In genomic region chr5:143772621-143773020, GRCh38 we compare ENCODE assay signal across 16 cellular contexts. TPM values are rescaled to one million over a fixed set of nuclear protein-coding genes. Genes with fewer than 3 reads are reported as not detected.
DNase-seq lines count a peak whose midpoint lies in the region; ATAC-seq and TF ChIP-seq lines count a peak whose summit lies in the region.
"Had no signal": no experiment of that assay in that cellular context is flagged by ENCODE, and none has a peak within 500 bp of the region (broad histone marks: within the 10 kb centered on the region; RNA-seq: fewer than 3 reads in every experiment).

No MANE protein-coding gene starts in this region.

- BruUV-seq in IMR-90 (replicated peaks; lab: Mats Ljungman, UMichigan) = no TSS peak

- H3K27ac Mint-ChIP-seq in glutamatergic neuron (ENCODE audit: unreplicated experiment) = no peak overlapping the region
- H3K27ac Mint-ChIP-seq: H9, IgD-negative memory B cell had no signal

- H3K36me3 Mint-ChIP-seq in glutamatergic neuron (ENCODE audit: unreplicated experiment) = no peaks in the 10 kb centered on the region
- H3K36me3 Mint-ChIP-seq: IgD-negative memory B cell had no signal

- H2BK120ac ChIP-seq in IMR-90 (ENCODE audit: low read depth, low read length) = peak overlapping the region; percentile 16; the same call in 1 of the 2 replicates

- H2BK15ac ChIP-seq in IMR-90 (ENCODE audit: low read depth, low read length) = no peak overlapping the region

- no peak overlapping the region for H3K14ac ChIP-seq in IMR-90 (replicated peaks; ENCODE audit: low read depth, low read length)

- no peak for TF ChIP-seq RAD21 in IMR-90 (IDR thresholded peaks at IDR 0.05; ENCODE audit: low read length)

- H4K20me1 ChIP-seq in IMR-90 (ENCODE audit: insufficient read depth, low read length) = no peaks in the 10 kb centered on the region
- H4K20me1 ChIP-seq: BLaER1 had no signal

- H4K91ac ChIP-seq in IMR-90 (ENCODE audit: insufficient read depth, low read depth, low read length) = no peak overlapping the region

- no peak overlapping the region for H3K56ac ChIP-seq in IMR-90 (ENCODE audit: extremely low read depth, insufficient read depth, low read length)

- no peak overlapping the region for H3K18ac ChIP-seq in IMR-90 (ENCODE audit: low read depth, low read length)

- H3K23ac ChIP-seq in IMR-90 (ENCODE audit: low read depth, low read length) = no peak overlapping the region

- H3K27me3 ChIP-seq in IMR-90 (ENCODE audit: control insufficient read depth, insufficient read depth, low read length) (no peaks in the 10 kb centered on the region), tibial artery (no peaks in the 10 kb centered on the region)
- H3K27me3 ChIP-seq: BLaER1 had no signal

- no peaks in the 10 kb centered on the region for H3K9me3 Mint-ChIP-seq in glutamatergic neuron (ENCODE audit: unreplicated experiment)
- H3K9me3 Mint-ChIP-seq: CD8-positive, alpha-beta memory T cell; H9 had no signal

- H3K4me3 Mint-ChIP-seq in glutamatergic neuron (ENCODE audit: unreplicated experiment) = no peak overlapping the region
- H3K4me3 Mint-ChIP-seq: CD8-positive, alpha-beta memory T cell; H9; IgD-negative memory B cell had no signal

- no peak overlapping the region for H4K5ac ChIP-seq in IMR-90 (ENCODE audit: low read depth, low read length)

- H3K4me2 ChIP-seq in IMR-90 (ENCODE audit: low read depth, low read length) = no peak overlapping the region
- H3K4me2 ChIP-seq: BLaER1 had no signal

- H3K4ac ChIP-seq in IMR-90 (ENCODE audit: low read depth, low read length) = no peak overlapping the region

- dilution Hi-C loops in IMR-90 (cut with HindIII; ENCODE audit: low sequenced_read_pairs, unreplicated experiment) = no loop called here

- in situ Hi-C loops in IMR-90 (cut with MboI; ENCODE audit: low sequenced_read_pairs) = no loop called here

- peaks cover 2% of the 10 kb centered on the region for H3K27me3 Mint-ChIP-seq in glutamatergic neuron (ENCODE audit: unreplicated experiment)
- H3K27me3 Mint-ChIP-seq: IgD-negative memory B cell had no signal

- H3K27ac ChIP-seq in IMR-90 (ENCODE audit: insufficient read depth, low read length) = no peak overlapping the region
- no peak overlapping the region for H3K27ac ChIP-seq in tibial artery
- H3K27ac ChIP-seq: BLaER1 had no signal

- H3K4me3 ChIP-seq in IMR-90 (ENCODE audit: insufficient read depth, low read depth, low read length) (no peak overlapping the region), fibroblast of the aortic adventitia (ENCODE audit: low read depth, low read length) (no peak overlapping the region), tibial artery (no peak overlapping the region)
- H3K4me3 ChIP-seq: BLaER1 had no signal

- no peak for TF ChIP-seq POLR2A in IMR-90 (IDR thresholded peaks at IDR 0.05; ENCODE audit: low read depth, low read length)

- DNase-seq in EH (ENCODE audit: low read depth) (peak; percentile 41), IMR-90 (no peak), fibroblast of the aortic adventitia (ENCODE audit: low read depth) (peak; percentile 57), tibial artery (no peak), COLO668 (lab: John Stamatoyannopoulos, UW; ENCODE audit: unreplicated experiment) (no peak), glutamatergic neuron (no peak)
- DNase-seq: AML-193; CD8-positive, alpha-beta memory T cell; DMS53; GOT3; H9; KG1 had no signal

- no peak overlapping the region for H3K9ac ChIP-seq in IMR-90 (ENCODE audit: low read depth, low read length)
- H3K9ac ChIP-seq: BLaER1 had no signal

- H3K9me1 ChIP-seq in IMR-90 (ENCODE audit: insufficient read depth, low read length) = peaks cover 3% of the 10 kb centered on the region; the same call in 1 of the 2 replicates

- H3K36me3 ChIP-seq in IMR-90 (ENCODE audit: control insufficient read depth, insufficient read depth, low read length) (no peaks in the 10 kb centered on the region), tibial artery (no peaks in the 10 kb centered on the region)
- H3K36me3 ChIP-seq: BLaER1 had no signal

- H2AFZ ChIP-seq in IMR-90 (replicated peaks; ENCODE audit: low read length, poor library complexity) = no peak overlapping the region

- no peaks in the 10 kb centered on the region for H3K79me1 ChIP-seq in IMR-90 (ENCODE audit: low read depth in 1 of 2, low read length in 2 of 2)

- CTCF ChIA-PET in IMR-90 (lab: Yijun Ruan, JAX) = interaction anchor here (0.6 kb wide), 2 partner anchors 36 to 218 kb away, joined by 3 read pairs; no protein-coding TSS in a partner anchor

- peaks cover 23% of the 10 kb centered on the region for H3K4me1 Mint-ChIP-seq in glutamatergic neuron (ENCODE audit: low read depth, unreplicated experiment)
- H3K4me1 Mint-ChIP-seq: CD8-positive, alpha-beta memory T cell; IgD-negative memory B cell had no signal

- H2AK5ac ChIP-seq in IMR-90 (ENCODE audit: low read depth, low read length) = 0 out of 2 replicates have a peak overlapping the region, but pooled peaks have one; percentile 27

- intact Hi-C loops in IMR-90 (cut with micrococcal nuclease) (no loop called here), tibial artery (cut with DNase I; ENCODE audit: low total_unique reads) (no loop called here)

- peak overlapping the region; percentile 36; the same call in 1 of the 2 replicates for H2BK20ac ChIP-seq in IMR-90 (ENCODE audit: low read depth, low read length)

- H3K4me1 ChIP-seq in IMR-90 (ENCODE audit: control insufficient read depth, insufficient read depth, low read length) = peaks cover 9% of the 10 kb centered on the region
- H3K4me1 ChIP-seq in tibial artery = peaks cover 0 to 7% (median 2%) of the 10 kb centered on the region in 4 donors

- H2BK5ac ChIP-seq in IMR-90 (ENCODE audit: low read depth, low read length, poor library complexity, severe bottlenecking) = no peak overlapping the region

- TF ChIP-seq CTCF in IMR-90 (conservative IDR thresholded peaks at IDR 0.05; ENCODE audit: low read depth, low read length) (0 out of 2 replicates have a peak, but pooled peaks have one; percentile 1), fibroblast of the aortic adventitia (IDR thresholded peaks at IDR 0.05; ENCODE audit: insufficient read depth, low read length) (no peak), tibial artery (IDR thresholded peaks at IDR 0.05) (no peak), glutamatergic neuron (IDR thresholded peaks at IDR 0.05; ENCODE audit: partially characterized antibody, unreplicated experiment) (no peak)

- no peak overlapping the region for H4K8ac ChIP-seq in IMR-90 (ENCODE audit: low read depth in 2 of 2, low read length in 2 of 2)

- POLR2A ChIA-PET in IMR-90 (lab: Charles Lee; ENCODE audit: unreplicated experiment) = no interaction called here

- no peak overlapping the region for H2AK9ac ChIP-seq in IMR-90 (replicated peaks; ENCODE audit: low read depth, low read length, poor library complexity)

- ATAC-seq in IMR-90 (ENCODE audit: low read depth) = no peak
- no peak for ATAC-seq in HG03439 (IDR thresholded peaks at IDR 0.05; ENCODE audit: unreplicated experiment)

- no CpG with 5 or more reads among the region's 1 CpG for WGBS in IMR-90 (ENCODE audit: extremely low coverage in 2 of 2, insufficient read length in 1 of 2), 2 experiments

- H3K9me3 ChIP-seq in IMR-90 (ENCODE audit: control insufficient read depth, insufficient read depth, low read length) = no peaks in the 10 kb centered on the region
- H3K9me3 ChIP-seq in tibial artery = no peaks in the 10 kb centered on the region

TF ChIP-seq in IMR-90, 13 proteins besides CTCF, POLR2A, EP300 and RAD21:
- TF ChIP-seq RFX5 (IDR thresholded peaks at IDR 0.05; ENCODE audit: low read depth, low read length) = no peak
- no peak for TF ChIP-seq MXI1 (IDR thresholded peaks at IDR 0.05; ENCODE audit: borderline replicate concordance, low read depth, low read length)

RNA-seq across cellular contexts. Expression of gene HMHB1, which starts 39.3 kb away (rescaled TPM):
- total RNA-seq in IMR-90 (2012; rRNA removed) (not detected in 2 replicates), fibroblast of the aortic adventitia (ENCODE audit: low replicate concordance) (not detected in 2 replicates), glutamatergic neuron (ENCODE audit: unreplicated experiment) (not detected)
- not detected in 2 replicates for polyA plus RNA-seq in IMR-90 (2012; rRNA removed)
- polyA plus RNA-seq in IMR-90 (2012; cell fraction: cytosol; rRNA removed) = not detected in 2 replicates
- not detected in 2 replicates for polyA plus RNA-seq in IMR-90 (2012; cell fraction: nucleus; rRNA removed; ENCODE audit: low replicate concordance)
- total RNA-seq: CD8-positive, alpha-beta memory T cell; G401; H9 had no signal
- polyA plus RNA-seq: CD8-positive, alpha-beta memory T cell; IgD-negative memory B cell had no signal

Comparison
In these comparisons a context has a peak if more than half of its experiments do, and no peak if none do; other contexts are left out.
1. DNase-seq: peak in EH (single experiment) and fibroblast of the aortic adventitia (single experiment); none in IMR-90 (single experiment), tibial artery (0 of 2), COLO668 (single experiment) and glutamatergic neuron (single experiment).